Comparison of ENCODE assay signal across 22 cellular contexts in the genomic region with DNA sequence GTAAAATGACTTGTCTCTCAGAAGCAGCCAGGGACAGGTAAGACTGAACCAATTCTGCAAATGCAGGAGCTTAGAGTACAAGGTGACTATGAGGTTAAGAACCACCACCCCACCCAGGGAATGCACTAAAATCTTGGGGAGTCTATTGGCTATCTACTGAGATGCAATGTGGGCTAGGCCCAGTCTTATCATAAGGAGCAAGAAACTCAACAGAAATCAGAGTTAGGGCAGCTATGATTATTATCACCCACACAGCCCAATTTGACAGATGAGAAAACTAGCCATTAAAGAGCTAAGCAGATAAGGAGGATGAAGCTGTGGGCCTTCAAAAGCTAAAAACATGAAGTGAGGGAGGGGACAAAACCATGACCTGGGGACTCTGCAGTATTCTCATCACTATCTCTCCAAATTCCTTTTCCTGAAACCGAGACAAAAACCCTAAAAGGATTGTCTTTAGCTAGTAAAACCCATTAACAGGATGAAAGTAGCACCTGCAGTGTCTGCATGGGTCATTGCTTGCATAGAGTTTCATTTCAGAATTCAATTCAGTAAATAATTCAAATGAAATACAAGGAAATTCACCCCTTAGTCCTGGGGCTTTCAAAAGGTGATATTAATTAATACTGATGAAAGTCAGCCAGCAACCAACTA.
"Had no signal": no experiment of that assay in that cellular context is flagged by ENCODE, and none has a peak within 500 bp of the region (broad histone marks: within the 10 kb centered on the region; RNA-seq: fewer than 3 reads in every experiment).

No MANE protein-coding gene starts in this region.

- H3K27me3 ChIP-seq: gastroesophageal sphincter had no signal

- H3K9me3 Mint-ChIP-seq: mesothelial cell of epicardium; naive B cell; naive thymus-derived CD8-positive, alpha-beta T cell had no signal

- H3K36me3 Mint-ChIP-seq: mesothelial cell of epicardium; naive B cell; naive thymus-derived CD8-positive, alpha-beta T cell had no signal

- H3K27ac ChIP-seq: coronary artery, dorsolateral prefrontal cortex, epithelial cell of prostate, foreskin keratinocyte, gastroesophageal sphincter, heart left ventricle, hepatocyte, left lung, lower lobe of right lung had no signal

- H3K4me2 ChIP-seq: hepatocyte had no signal

- H3K4me3 Mint-ChIP-seq: mesothelial cell of epicardium; naive B cell; naive thymus-derived CD8-positive, alpha-beta T cell had no signal

- H3K27ac Mint-ChIP-seq: mesothelial cell of epicardium; naive thymus-derived CD8-positive, alpha-beta T cell had no signal

- H2AFZ ChIP-seq: hepatocyte had no signal

- H3K4me1 Mint-ChIP-seq: mesothelial cell of epicardium; naive B cell; naive thymus-derived CD8-positive, alpha-beta T cell had no signal

- H3K9me3 ChIP-seq: gastroesophageal sphincter, heart left ventricle, left lung, lower lobe of right lung, mucosa of descending colon had no signal

- ATAC-seq: esophagus mucosa; foreskin keratinocyte; gastroesophageal sphincter; heart left ventricle; left cardiac atrium; left lung; left ventricle myocardium superior; lower lobe of right lung; mucosa of descending colon; naive thymus-derived CD8-positive, alpha-beta T cell had no signal

- H3K4me1 ChIP-seq: foreskin keratinocyte, gastroesophageal sphincter, heart left ventricle, left lung, lower lobe of right lung had no signal

- DNase-seq: dermis blood vessel endothelial cell; dorsolateral prefrontal cortex; effector CD4-positive, alpha-beta T cell; effector memory CD4-positive, alpha-beta T cell; erythroblast; foreskin keratinocyte; heart left ventricle; hypothalamus; left cardiac atrium; left lung; left ventricle myocardium superior; lower lobe of right lung; mesenchymal stem cell; mucosa of descending colon; naive B cell; naive thymus-derived CD8-positive, alpha-beta T cell had no signal

- H3K4me3 ChIP-seq: coronary artery, dorsolateral prefrontal cortex, gastroesophageal sphincter, heart left ventricle, hepatocyte, left lung, lower lobe of right lung, mucosa of descending colon had no signal

- H3K36me3 ChIP-seq: gastroesophageal sphincter, heart left ventricle, left lung, lower lobe of right lung had no signal

- H3K79me2 ChIP-seq: hepatocyte had no signal
